1 cellular context compared by ENCODE assay signal in the genomic region with DNA sequence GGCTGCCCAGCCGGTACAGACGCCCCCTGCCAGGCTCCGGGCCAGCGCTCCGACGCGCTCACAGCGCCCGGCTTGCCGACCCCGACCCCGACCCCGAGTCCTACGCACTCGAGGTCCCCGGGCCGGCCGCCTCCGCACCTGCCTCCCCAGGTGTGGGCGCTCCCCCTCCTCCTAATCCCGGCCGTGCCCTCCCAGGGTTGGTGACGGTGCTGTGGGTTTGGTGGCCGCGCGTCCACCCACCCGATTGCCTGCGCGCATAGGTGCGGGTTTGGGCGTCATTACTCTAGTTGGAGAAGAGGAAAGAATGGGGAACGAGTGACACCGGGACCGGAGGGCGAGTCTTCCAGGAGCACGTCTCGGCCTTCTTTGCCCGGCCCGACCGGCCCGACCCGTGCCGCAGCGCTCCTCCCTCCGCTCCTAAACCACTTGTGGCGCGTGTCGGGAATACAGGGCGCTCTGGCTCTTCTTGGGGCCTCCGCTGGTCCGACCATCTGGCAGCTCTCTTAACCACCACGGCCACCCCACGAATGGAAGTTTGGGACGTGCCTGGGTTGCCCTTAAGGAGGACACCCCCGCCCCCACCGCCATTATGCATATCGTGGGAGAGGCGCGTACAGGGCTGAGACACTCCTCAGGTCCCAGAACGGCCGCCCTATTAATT.
A peak's percentile ranks its signal among the peaks of the same experiment; 100 is the strongest.
TF ChIP-seq lines count a peak whose summit lies in the region.

No MANE protein-coding gene starts in this region.

TF ChIP-seq in K562, 482 proteins besides CTCF, POLR2A, EP300 and RAD21 (continued from another document and continues in another):
- no peak for TF ChIP-seq ETV5 (CRISPR knock-in tag; IDR thresholded peaks at IDR 0.05; ENCODE audit: low read depth)
- TF ChIP-seq LARP7 (IDR thresholded peaks at IDR 0.05) = no peak
- no peak for TF ChIP-seq FOSL1 (tag; conservative IDR thresholded peaks at IDR 0.05)
- TF ChIP-seq ZNF3 (CRISPR knock-in tag; IDR thresholded peaks at IDR 0.05) = no peak
- TF ChIP-seq KDM4B (IDR thresholded peaks at IDR 0.05; ENCODE audit: borderline replicate concordance in 2 of 2, low read depth in 1 of 2) = peak in 1 of 2 experiments; percentile 82; a peak in 2 of 4 replicates
- TF ChIP-seq, protein P1, sequence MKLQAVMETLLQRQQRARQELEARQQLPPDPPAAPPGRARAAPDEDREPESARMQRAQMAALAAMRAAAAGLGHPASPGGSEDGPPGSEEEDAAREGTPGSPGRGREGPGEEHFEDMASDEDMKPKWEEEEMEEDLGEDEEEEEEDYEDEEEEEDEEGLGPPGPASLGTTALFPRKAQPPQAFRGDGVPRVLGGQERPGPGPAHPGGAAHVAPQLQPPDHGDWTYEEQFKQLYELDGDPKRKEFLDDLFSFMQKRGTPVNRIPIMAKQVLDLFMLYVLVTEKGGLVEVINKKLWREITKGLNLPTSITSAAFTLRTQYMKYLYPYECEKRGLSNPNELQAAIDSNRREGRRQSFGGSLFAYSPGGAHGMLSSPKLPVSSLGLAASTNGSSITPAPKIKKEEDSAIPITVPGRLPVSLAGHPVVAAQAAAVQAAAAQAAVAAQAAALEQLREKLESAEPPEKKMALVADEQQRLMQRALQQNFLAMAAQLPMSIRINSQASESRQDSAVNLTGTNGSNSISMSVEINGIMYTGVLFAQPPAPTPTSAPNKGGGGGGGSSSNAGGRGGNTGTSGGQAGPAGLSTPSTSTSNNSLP (IDR thresholded peaks at IDR 0.05; ENCODE audit: borderline replicate concordance, low read depth, low read length) = no peak
- TF ChIP-seq, protein P2, sequence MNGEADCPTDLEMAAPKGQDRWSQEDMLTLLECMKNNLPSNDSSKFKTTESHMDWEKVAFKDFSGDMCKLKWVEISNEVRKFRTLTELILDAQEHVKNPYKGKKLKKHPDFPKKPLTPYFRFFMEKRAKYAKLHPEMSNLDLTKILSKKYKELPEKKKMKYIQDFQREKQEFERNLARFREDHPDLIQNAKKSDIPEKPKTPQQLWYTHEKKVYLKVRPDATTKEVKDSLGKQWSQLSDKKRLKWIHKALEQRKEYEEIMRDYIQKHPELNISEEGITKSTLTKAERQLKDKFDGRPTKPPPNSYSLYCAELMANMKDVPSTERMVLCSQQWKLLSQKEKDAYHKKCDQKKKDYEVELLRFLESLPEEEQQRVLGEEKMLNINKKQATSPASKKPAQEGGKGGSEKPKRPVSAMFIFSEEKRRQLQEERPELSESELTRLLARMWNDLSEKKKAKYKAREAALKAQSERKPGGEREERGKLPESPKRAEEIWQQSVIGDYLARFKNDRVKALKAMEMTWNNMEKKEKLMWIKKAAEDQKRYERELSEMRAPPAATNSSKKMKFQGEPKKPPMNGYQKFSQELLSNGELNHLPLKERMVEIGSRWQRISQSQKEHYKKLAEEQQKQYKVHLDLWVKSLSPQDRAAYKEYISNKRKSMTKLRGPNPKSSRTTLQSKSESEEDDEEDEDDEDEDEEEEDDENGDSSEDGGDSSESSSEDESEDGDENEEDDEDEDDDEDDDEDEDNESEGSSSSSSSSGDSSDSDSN (IDR thresholded peaks at IDR 0.05; ENCODE audit: borderline replicate concordance in 1 of 2, low read depth in 2 of 2, low read length in 2 of 2) = peak in 1 of 2 experiments; percentile 74; a peak in 3 of 4 replicates
- no peak for TF ChIP-seq HCFC1 (IDR thresholded peaks at IDR 0.05; ENCODE audit: low read depth, low read length)
- TF ChIP-seq CBX2 (IDR thresholded peaks at IDR 0.05; ENCODE audit: insufficient read depth, low read length, poor library complexity, severe bottlenecking) = no peak
- TF ChIP-seq ZNF75A (CRISPR knock-in tag; IDR thresholded peaks at IDR 0.05) = no peak
- no peak for TF ChIP-seq MAFG (tag; conservative IDR thresholded peaks at IDR 0.05)
- TF ChIP-seq, protein P3, sequence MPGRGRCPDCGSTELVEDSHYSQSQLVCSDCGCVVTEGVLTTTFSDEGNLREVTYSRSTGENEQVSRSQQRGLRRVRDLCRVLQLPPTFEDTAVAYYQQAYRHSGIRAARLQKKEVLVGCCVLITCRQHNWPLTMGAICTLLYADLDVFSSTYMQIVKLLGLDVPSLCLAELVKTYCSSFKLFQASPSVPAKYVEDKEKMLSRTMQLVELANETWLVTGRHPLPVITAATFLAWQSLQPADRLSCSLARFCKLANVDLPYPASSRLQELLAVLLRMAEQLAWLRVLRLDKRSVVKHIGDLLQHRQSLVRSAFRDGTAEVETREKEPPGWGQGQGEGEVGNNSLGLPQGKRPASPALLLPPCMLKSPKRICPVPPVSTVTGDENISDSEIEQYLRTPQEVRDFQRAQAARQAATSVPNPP (IDR thresholded peaks at IDR 0.05; ENCODE audit: borderline replicate concordance, insufficient read depth, insufficient read length) = no peak
- TF ChIP-seq WHSC1 (IDR thresholded peaks at IDR 0.05; ENCODE audit: low read length) = no peak
- no peak for TF ChIP-seq ZNF717 (CRISPR knock-in tag; IDR thresholded peaks at IDR 0.05)
- peak; percentile 44; the same call in 1 of the 2 replicates for TF ChIP-seq GABPB1 (CRISPR knock-in tag; IDR thresholded peaks at IDR 0.05)
- TF ChIP-seq, protein P4, sequence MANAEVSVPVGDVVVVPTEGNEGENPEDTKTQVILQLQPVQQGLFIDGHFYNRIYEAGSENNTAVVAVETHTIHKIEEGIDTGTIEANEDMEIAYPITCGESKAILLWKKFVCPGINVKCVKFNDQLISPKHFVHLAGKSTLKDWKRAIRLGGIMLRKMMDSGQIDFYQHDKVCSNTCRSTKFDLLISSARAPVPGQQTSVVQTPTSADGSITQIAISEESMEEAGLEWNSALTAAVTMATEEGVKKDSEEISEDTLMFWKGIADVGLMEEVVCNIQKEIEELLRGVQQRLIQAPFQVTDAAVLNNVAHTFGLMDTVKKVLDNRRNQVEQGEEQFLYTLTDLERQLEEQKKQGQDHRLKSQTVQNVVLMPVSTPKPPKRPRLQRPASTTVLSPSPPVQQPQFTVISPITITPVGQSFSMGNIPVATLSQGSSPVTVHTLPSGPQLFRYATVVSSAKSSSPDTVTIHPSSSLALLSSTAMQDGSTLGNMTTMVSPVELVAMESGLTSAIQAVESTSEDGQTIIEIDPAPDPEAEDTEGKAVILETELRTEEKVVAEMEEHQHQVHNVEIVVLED (CRISPR knock-in tag; IDR thresholded peaks at IDR 0.05) = no peak
- peak; percentile 61 for TF ChIP-seq TAF1 (IDR thresholded peaks at IDR 0.05; ENCODE audit: control insufficient read depth, extremely low read depth, insufficient read depth, low read length, severe bottlenecking)
- TF ChIP-seq PHB (CRISPR knock-in tag; IDR thresholded peaks at IDR 0.05) = 0 out of 2 replicates have a peak, but pooled peaks have one; percentile 64
- no peak; the same call in 1 of the 2 replicates for TF ChIP-seq DMBX1 (CRISPR knock-in tag; IDR thresholded peaks at IDR 0.05; ENCODE audit: borderline replicate concordance)
- no peak for TF ChIP-seq ESRRB (CRISPR knock-in tag; IDR thresholded peaks at IDR 0.05; ENCODE audit: borderline replicate concordance)
- no peak for TF ChIP-seq PPARD (CRISPR knock-in tag; IDR thresholded peaks at IDR 0.05)
- TF ChIP-seq, protein P5, sequence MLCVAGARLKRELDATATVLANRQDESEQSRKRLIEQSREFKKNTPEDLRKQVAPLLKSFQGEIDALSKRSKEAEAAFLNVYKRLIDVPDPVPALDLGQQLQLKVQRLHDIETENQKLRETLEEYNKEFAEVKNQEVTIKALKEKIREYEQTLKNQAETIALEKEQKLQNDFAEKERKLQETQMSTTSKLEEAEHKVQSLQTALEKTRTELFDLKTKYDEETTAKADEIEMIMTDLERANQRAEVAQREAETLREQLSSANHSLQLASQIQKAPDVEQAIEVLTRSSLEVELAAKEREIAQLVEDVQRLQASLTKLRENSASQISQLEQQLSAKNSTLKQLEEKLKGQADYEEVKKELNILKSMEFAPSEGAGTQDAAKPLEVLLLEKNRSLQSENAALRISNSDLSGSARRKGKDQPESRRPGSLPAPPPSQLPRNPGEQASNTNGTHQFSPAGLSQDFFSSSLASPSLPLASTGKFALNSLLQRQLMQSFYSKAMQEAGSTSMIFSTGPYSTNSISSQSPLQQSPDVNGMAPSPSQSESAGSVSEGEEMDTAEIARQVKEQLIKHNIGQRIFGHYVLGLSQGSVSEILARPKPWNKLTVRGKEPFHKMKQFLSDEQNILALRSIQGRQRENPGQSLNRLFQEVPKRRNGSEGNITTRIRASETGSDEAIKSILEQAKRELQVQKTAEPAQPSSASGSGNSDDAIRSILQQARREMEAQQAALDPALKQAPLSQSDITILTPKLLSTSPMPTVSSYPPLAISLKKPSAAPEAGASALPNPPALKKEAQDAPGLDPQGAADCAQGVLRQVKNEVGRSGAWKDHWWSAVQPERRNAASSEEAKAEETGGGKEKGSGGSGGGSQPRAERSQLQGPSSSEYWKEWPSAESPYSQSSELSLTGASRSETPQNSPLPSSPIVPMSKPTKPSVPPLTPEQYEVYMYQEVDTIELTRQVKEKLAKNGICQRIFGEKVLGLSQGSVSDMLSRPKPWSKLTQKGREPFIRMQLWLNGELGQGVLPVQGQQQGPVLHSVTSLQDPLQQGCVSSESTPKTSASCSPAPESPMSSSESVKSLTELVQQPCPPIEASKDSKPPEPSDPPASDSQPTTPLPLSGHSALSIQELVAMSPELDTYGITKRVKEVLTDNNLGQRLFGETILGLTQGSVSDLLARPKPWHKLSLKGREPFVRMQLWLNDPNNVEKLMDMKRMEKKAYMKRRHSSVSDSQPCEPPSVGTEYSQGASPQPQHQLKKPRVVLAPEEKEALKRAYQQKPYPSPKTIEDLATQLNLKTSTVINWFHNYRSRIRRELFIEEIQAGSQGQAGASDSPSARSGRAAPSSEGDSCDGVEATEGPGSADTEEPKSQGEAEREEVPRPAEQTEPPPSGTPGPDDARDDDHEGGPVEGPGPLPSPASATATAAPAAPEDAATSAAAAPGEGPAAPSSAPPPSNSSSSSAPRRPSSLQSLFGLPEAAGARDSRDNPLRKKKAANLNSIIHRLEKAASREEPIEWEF (CRISPR knock-in tag; IDR thresholded peaks at IDR 0.05) = no peak
- TF ChIP-seq, protein P6, sequence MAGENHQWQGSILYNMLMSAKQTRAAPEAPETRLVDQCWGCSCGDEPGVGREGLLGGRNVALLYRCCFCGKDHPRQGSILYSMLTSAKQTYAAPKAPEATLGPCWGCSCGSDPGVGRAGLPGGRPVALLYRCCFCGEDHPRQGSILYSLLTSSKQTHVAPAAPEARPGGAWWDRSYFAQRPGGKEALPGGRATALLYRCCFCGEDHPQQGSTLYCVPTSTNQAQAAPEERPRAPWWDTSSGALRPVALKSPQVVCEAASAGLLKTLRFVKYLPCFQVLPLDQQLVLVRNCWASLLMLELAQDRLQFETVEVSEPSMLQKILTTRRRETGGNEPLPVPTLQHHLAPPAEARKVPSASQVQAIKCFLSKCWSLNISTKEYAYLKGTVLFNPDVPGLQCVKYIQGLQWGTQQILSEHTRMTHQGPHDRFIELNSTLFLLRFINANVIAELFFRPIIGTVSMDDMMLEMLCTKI (IDR thresholded peaks at IDR 0.05; ENCODE audit: partially characterized antibody) = no peak
- 0 out of 2 replicates have a peak, but pooled peaks have one; percentile 8 for TF ChIP-seq FOXM1 (IDR thresholded peaks at IDR 0.05; ENCODE audit: low read depth)
- no peak for TF ChIP-seq FOXM1 (CRISPR knock-in tag; IDR thresholded peaks at IDR 0.05; ENCODE audit: low read depth)
- TF ChIP-seq MEIS2 (IDR thresholded peaks at IDR 0.05; ENCODE audit: partially characterized antibody) = no peak
- TF ChIP-seq, protein P7, sequence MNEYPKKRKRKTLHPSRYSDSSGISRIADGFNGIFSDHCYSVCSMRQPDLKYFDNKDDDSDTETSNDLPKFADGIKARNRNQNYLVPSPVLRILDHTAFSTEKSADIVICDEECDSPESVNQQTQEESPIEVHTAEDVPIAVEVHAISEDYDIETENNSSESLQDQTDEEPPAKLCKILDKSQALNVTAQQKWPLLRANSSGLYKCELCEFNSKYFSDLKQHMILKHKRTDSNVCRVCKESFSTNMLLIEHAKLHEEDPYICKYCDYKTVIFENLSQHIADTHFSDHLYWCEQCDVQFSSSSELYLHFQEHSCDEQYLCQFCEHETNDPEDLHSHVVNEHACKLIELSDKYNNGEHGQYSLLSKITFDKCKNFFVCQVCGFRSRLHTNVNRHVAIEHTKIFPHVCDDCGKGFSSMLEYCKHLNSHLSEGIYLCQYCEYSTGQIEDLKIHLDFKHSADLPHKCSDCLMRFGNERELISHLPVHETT (CRISPR knock-in tag; conservative IDR thresholded peaks at IDR 0.05 in 1 of 2, IDR thresholded peaks at IDR 0.05 in 1 of 2) = peak in 1 of 2 experiments; percentile 73; a peak in 2 of 4 replicates
- TF ChIP-seq BDP1 (IDR thresholded peaks at IDR 0.05; ENCODE audit: insufficient read depth, insufficient read length) = no peak
- TF ChIP-seq CHD4 (IDR thresholded peaks at IDR 0.05; ENCODE audit: insufficient read depth, insufficient replicate concordance, low read depth, low read length, poor library complexity, severe bottlenecking) = no peak
- no peak; the same call in 1 of the 2 replicates for TF ChIP-seq FOXP1 (CRISPR knock-in tag; IDR thresholded peaks at IDR 0.05)
- TF ChIP-seq ZNF174 (CRISPR knock-in tag; IDR thresholded peaks at IDR 0.05) = no peak
- 0 out of 4 replicates have a peak, but pooled peaks have one; percentile 12 to 32 for TF ChIP-seq KDM1A (IDR thresholded peaks at IDR 0.05)
- peak; percentile 77 for TF ChIP-seq GTF2A2 (tag; IDR thresholded peaks at IDR 0.05)
- no peak for TF ChIP-seq ZNF77 (CRISPR knock-in tag; IDR thresholded peaks at IDR 0.05)
- TF ChIP-seq, protein P8, sequence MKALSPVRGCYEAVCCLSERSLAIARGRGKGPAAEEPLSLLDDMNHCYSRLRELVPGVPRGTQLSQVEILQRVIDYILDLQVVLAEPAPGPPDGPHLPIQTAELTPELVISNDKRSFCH (CRISPR knock-in tag; IDR thresholded peaks at IDR 0.05) = no peak
- TF ChIP-seq, protein P8 (tag; IDR thresholded peaks at IDR 0.05) = no peak
- no peak for TF ChIP-seq ZNF175 (CRISPR knock-in tag; IDR thresholded peaks at IDR 0.05; ENCODE audit: low read depth)
- TF ChIP-seq SUPT5H (IDR thresholded peaks at IDR 0.05) = peak; percentile 82
- TF ChIP-seq, protein P9, sequence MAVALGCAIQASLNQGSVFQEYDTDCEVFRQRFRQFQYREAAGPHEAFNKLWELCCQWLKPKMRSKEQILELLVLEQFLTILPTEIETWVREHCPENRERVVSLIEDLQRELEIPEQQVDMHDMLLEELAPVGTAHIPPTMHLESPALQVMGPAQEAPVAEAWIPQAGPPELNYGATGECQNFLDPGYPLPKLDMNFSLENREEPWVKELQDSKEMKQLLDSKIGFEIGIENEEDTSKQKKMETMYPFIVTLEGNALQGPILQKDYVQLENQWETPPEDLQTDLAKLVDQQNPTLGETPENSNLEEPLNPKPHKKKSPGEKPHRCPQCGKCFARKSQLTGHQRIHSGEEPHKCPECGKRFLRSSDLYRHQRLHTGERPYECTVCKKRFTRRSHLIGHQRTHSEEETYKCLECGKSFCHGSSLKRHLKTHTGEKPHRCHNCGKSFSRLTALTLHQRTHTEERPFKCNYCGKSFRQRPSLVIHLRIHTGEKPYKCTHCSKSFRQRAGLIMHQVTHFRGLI (CRISPR knock-in tag; IDR thresholded peaks at IDR 0.05) = no peak
- peak; percentile 30 to 57; a peak in 3 of 4 replicates for TF ChIP-seq NONO (IDR thresholded peaks at IDR 0.05; ENCODE audit: low read depth in 2 of 2, low read length in 1 of 2)
- TF ChIP-seq, protein P10, sequence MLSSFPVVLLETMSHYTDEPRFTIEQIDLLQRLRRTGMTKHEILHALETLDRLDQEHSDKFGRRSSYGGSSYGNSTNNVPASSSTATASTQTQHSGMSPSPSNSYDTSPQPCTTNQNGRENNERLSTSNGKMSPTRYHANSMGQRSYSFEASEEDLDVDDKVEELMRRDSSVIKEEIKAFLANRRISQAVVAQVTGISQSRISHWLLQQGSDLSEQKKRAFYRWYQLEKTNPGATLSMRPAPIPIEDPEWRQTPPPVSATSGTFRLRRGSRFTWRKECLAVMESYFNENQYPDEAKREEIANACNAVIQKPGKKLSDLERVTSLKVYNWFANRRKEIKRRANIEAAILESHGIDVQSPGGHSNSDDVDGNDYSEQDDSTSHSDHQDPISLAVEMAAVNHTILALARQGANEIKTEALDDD (IDR thresholded peaks at IDR 0.05) = no peak
- peak; percentile 78 for TF ChIP-seq POLR2H (tag; IDR thresholded peaks at IDR 0.05; ENCODE audit: low read depth)
